9 cellular contexts compared by ENCODE assay signal in genomic region chr6:125792680-125793079, GRCh38. TPM values are rescaled to one million over a fixed set of nuclear protein-coding genes. Genes with fewer than 3 reads are reported as not detected.
DNase-seq lines count a peak whose midpoint lies in the region; ATAC-seq, FAIRE-seq and TF ChIP-seq lines count a peak whose summit lies in the region.
"Had no signal": no experiment of that assay in that cellular context is flagged by ENCODE, and none has a peak within 500 bp of the region (broad histone marks: within the 10 kb centered on the region; RNA-seq: fewer than 3 reads in every experiment).

No MANE protein-coding gene starts in this region.

- 0 out of 4 replicates have a peak, but pooled peaks of 1 of the 2 experiments have one; percentile 3 for TF ChIP-seq EP300 in SK-N-SH (IDR thresholded peaks at IDR 0.05; ENCODE audit: borderline replicate concordance in 1 of 2, low read depth in 1 of 2, low read length in 1 of 2)

- ATAC-seq in HG03571 (IDR thresholded peaks at IDR 0.05; ENCODE audit: unreplicated experiment), result no peak

- no peak for TF ChIP-seq CTCF in SK-N-SH (IDR thresholded peaks at IDR 0.05)
- TF ChIP-seq CTCF in endothelial cell of umbilical vein (IDR thresholded peaks at IDR 0.05; ENCODE audit: extremely low read depth in 1 of 2, insufficient read depth in 1 of 2, low read depth in 1 of 2, low read length in 2 of 2), result no peak
- TF ChIP-seq CTCF in retinal pigment epithelial cell (conservative IDR thresholded peaks at IDR 0.05; ENCODE audit: low read depth, low read length), result no peak

- H3F3A ChIP-seq in SK-N-SH (replicated peaks; ENCODE audit: insufficient read depth), result peaks cover 47% of the 10 kb centered on the region

- BruUV-seq in endothelial cell of umbilical vein (replicated peaks; lab: Mats Ljungman, UMichigan), result no TSS peak

- no peaks in the 10 kb centered on the region for H3K9me2 ChIP-seq in SK-N-SH

- no peak overlapping the region for H2AFZ ChIP-seq in SK-N-SH (ENCODE audit: low read depth)
- H2AFZ ChIP-seq in endothelial cell of umbilical vein (ENCODE audit: low read depth, low read length), result no peak overlapping the region

- H3K79me2 ChIP-seq in SK-N-SH (ENCODE audit: insufficient read depth) (peaks cover 55% of the 10 kb centered on the region), endothelial cell of umbilical vein (ENCODE audit: control insufficient read depth, insufficient read depth, low read length) (peaks cover 53% of the 10 kb centered on the region)

- DNase-seq in GM18507 (ENCODE audit: extremely low spot score, insufficient read length, low read depth), result no peak
- no peak for DNase-seq in SK-N-SH
- peak; percentile 86 for DNase-seq in endothelial cell of umbilical vein (ENCODE audit: low read depth, low spot score)
- no peak for DNase-seq in retinal pigment epithelial cell (ENCODE audit: low read depth)
- DNase-seq in NCI-H446 (lab: John Stamatoyannopoulos, UW), result no peak
- DNase-seq in NCI-H2171 (lab: John Stamatoyannopoulos, UW), result no peak
- DNase-seq: NCI-H2227 treated with DMSO at 0.1 percent for 48 hours, T-helper 9 cell had no signal

- peak overlapping the region; percentile 95 for H3K4me2 ChIP-seq in SK-N-SH
- peak overlapping the region; percentile 98 for H3K4me2 ChIP-seq in endothelial cell of umbilical vein (ENCODE audit: insufficient read depth, low read length)

- H3K9ac ChIP-seq in SK-N-SH (peak overlapping the region; percentile 86; the same call in 1 of the 2 replicates), endothelial cell of umbilical vein (replicated peaks; ENCODE audit: extremely low read depth, insufficient read depth, low read length) (peak overlapping the region; percentile 84)

- no peaks in the 10 kb centered on the region for H3K27me3 ChIP-seq in SK-N-SH (ENCODE audit: insufficient read depth)
- no peaks in the 10 kb centered on the region for H3K27me3 ChIP-seq in endothelial cell of umbilical vein (ENCODE audit: control insufficient read depth in 2 of 2, insufficient read depth in 2 of 2, low read length in 2 of 2)

- H3K9me1 ChIP-seq in endothelial cell of umbilical vein (replicated peaks; ENCODE audit: control insufficient read depth, extremely low read depth, insufficient read depth, low read length), result no peaks in the 10 kb centered on the region

- intact Hi-C loops in endothelial cell of umbilical vein (cut with micrococcal nuclease), result loop anchor here (5.0 kb wide), 3 partner anchors 45 to 115 kb away; no protein-coding TSS in a partner anchor

- dilution Hi-C loops in endothelial cell of umbilical vein (cut with MboI; ENCODE audit: extremely low pct_ligation_motif_present, low sequenced_read_pairs), result no loop called here

- CTCF ChIA-PET in SK-N-SH (lab: Yijun Ruan, JAX), result interaction anchor here (0.6 to 4.7 kb wide), 13 partner anchors 11 to 182 kb away, joined by 3 to 65 read pairs (median 10); partner anchors contain the start of gene HINT3
- CTCF ChIA-PET in endothelial cell of umbilical vein (lab: Charles Lee), result interaction anchor here (1.0 to 11.1 kb wide), 9 partner anchors 9 to 181 kb away, joined by 3 to 138 read pairs (median 38); partner anchors contain the start of gene HINT3

- H3K4me1 ChIP-seq in SK-N-SH (ENCODE audit: control insufficient read depth in 1 of 2, insufficient read depth in 2 of 2, low read depth in 1 of 2, low read length in 1 of 2), result peaks cover 39 to 44% of the 10 kb centered on the region in 2 experiments
- peaks cover 43% of the 10 kb centered on the region for H3K4me1 ChIP-seq in endothelial cell of umbilical vein (ENCODE audit: control insufficient read depth, extremely low read depth, insufficient read depth, low read length)

- TF ChIP-seq RAD21 in SK-N-SH (IDR thresholded peaks at IDR 0.05; ENCODE audit: low read length), result no peak

- H3K36me3 ChIP-seq in SK-N-SH (replicated peaks in 1 of 2; ENCODE audit: control insufficient read depth in 1 of 2, insufficient read depth in 2 of 2, low read length in 1 of 2) (peaks cover 7 to 10% of the 10 kb centered on the region in 2 experiments), endothelial cell of umbilical vein (ENCODE audit: control insufficient read depth in 2 of 2, extremely low read depth in 1 of 2, insufficient read depth in 2 of 2, low read length in 2 of 2) (no peaks in the 10 kb centered on the region)

- peak overlapping the region; percentile 86 to 97 for H3K27ac ChIP-seq in SK-N-SH (ENCODE audit: low read depth in 2 of 2, low read length in 1 of 2)
- H3K27ac ChIP-seq in endothelial cell of umbilical vein (ENCODE audit: insufficient read depth, low read depth, low read length), result peak overlapping the region; percentile 81

- peak overlapping the region; percentile 67 to 92; a peak in 3 of 4 replicates for H3K4me3 ChIP-seq in SK-N-SH (ENCODE audit: low read depth in 2 of 2, low read length in 1 of 2)
- H3K4me3 ChIP-seq in endothelial cell of umbilical vein (replicated peaks in 1 of 3; ENCODE audit: insufficient read depth in 1 of 3, low read depth in 1 of 3, low read length in 3 of 3), result peak overlapping the region in 2 of 3 experiments; percentile 87 to 96
- H3K4me3 ChIP-seq in retinal pigment epithelial cell (ENCODE audit: low read length), result peak overlapping the region; percentile 86

- TF ChIP-seq POLR2A in endothelial cell of umbilical vein (IDR thresholded peaks at IDR 0.05; ENCODE audit: low read depth, low read length), result no peak

- FAIRE-seq in GM18507 (lab: Jason Lieb, UNC), result peak; percentile 46
- no peak for FAIRE-seq in endothelial cell of umbilical vein (lab: Jason Lieb, UNC)

- POLR2A ChIA-PET in SK-N-SH (lab: Yijun Ruan, JAX) (interaction anchor here (4.0 kb wide), 1 partner anchor 164 kb away, joined by 44 read pairs; the partner anchor contains the start of gene HINT3), endothelial cell of umbilical vein (lab: Charles Lee) (no interaction called here)

- H4K20me1 ChIP-seq in SK-N-SH (ENCODE audit: insufficient read depth) (no peaks in the 10 kb centered on the region), endothelial cell of umbilical vein (replicated peaks; ENCODE audit: control insufficient read depth, extremely low read depth, insufficient read depth, low read length) (no peaks in the 10 kb centered on the region)

- H3K9me3 ChIP-seq in SK-N-SH (no peaks in the 10 kb centered on the region), endothelial cell of umbilical vein (replicated peaks; ENCODE audit: control insufficient read depth, insufficient read depth, low read length) (no peaks in the 10 kb centered on the region)

TF ChIP-seq in SK-N-SH, 30 proteins besides CTCF, POLR2A, EP300 and RAD21:
- TF ChIP-seq EZH2phosphoT487 (IDR thresholded peaks at IDR 0.05; ENCODE audit: borderline replicate concordance, low read depth), result no peak
- TF ChIP-seq GABPA (IDR thresholded peaks at IDR 0.05; ENCODE audit: low read depth), result no peak
- no peak for TF ChIP-seq FOXJ3 (CRISPR knock-in tag; IDR thresholded peaks at IDR 0.05)
- no peak for TF ChIP-seq SIN3A (IDR thresholded peaks at IDR 0.05; ENCODE audit: borderline replicate concordance, low read depth, low read length)
- TF ChIP-seq TCF12 (IDR thresholded peaks at IDR 0.05), result peak; percentile 33; the same call in 1 of the 2 replicates
- no peak for TF ChIP-seq CHD2 (IDR thresholded peaks at IDR 0.05; ENCODE audit: low read length, partially characterized antibody)
- no peak for TF ChIP-seq FOSL2 (IDR thresholded peaks at IDR 0.05; ENCODE audit: borderline replicate concordance, low read depth)
- TF ChIP-seq NRF1 (IDR thresholded peaks at IDR 0.05; ENCODE audit: low read depth, low read length), result no peak

TF ChIP-seq in endothelial cell of umbilical vein, 7 proteins besides CTCF, POLR2A, EP300 and RAD21:
- TF ChIP-seq JUN (IDR thresholded peaks at IDR 0.05; ENCODE audit: borderline replicate concordance, insufficient read depth, insufficient read length, low read depth), result peak; percentile 46
- TF ChIP-seq POLR2AphosphoS5 (IDR thresholded peaks at IDR 0.05; ENCODE audit: insufficient read depth, low read depth, low read length), result no peak

RNA-seq across cellular contexts. Expression of gene NCOA7, which starts 1.9 kb away (rescaled TPM):
- 16.3 and 19.6 TPM in 2 replicates for polyA plus RNA-seq in SK-N-SH (2012; rRNA removed)
- polyA plus RNA-seq in SK-N-SH (2012; cell fraction: cytosol; rRNA removed), result 14.9 and 19.5 TPM in 2 replicates
- polyA plus RNA-seq in SK-N-SH (2012; cell fraction: nucleus; rRNA removed), result 26.4 and 30.5 TPM in 2 replicates
- total RNA-seq in endothelial cell of umbilical vein, result 58.2 and 71.2 TPM in 2 replicates
- 20.3 and 27.7 TPM in 2 replicates for polyA plus RNA-seq in endothelial cell of umbilical vein
- 25.3 and 29.9 TPM in 2 replicates for polyA plus RNA-seq in endothelial cell of umbilical vein (2011; cell fraction: cytosol; rRNA removed)
- 57.9 and 62.1 TPM in 2 replicates for polyA plus RNA-seq in endothelial cell of umbilical vein (2011; cell fraction: nucleus; rRNA removed)
- polyA plus RNA-seq in endothelial cell of umbilical vein (2012), result 39.7 and 40.1 TPM in 2 replicates
- polyA minus RNA-seq in endothelial cell of umbilical vein, result 111 and 159 TPM in 2 replicates
- 52.8 TPM for polyA minus RNA-seq in endothelial cell of umbilical vein (2011; cell fraction: cytosol; rRNA and poly(A)+ RNA removed)
- polyA minus RNA-seq in endothelial cell of umbilical vein (2011; cell fraction: nucleus; rRNA and poly(A)+ RNA removed), result 62.9 and 65.0 TPM in 2 replicates

RNA-seq across cellular contexts. Expression of gene HEY2, which starts 43.2 kb away (rescaled TPM):
- polyA plus RNA-seq in SK-N-SH (2012; rRNA removed) (not detected in 2 replicates), endothelial cell of umbilical vein (0.03 and 0.07 TPM in 2 replicates)
- not detected in 2 replicates for polyA plus RNA-seq in SK-N-SH (2012; cell fraction: cytosol; rRNA removed)
- polyA plus RNA-seq in SK-N-SH (2012; cell fraction: nucleus; rRNA removed), result not detected in 2 replicates
- not detected in 2 replicates for total RNA-seq in endothelial cell of umbilical vein
- polyA plus RNA-seq in endothelial cell of umbilical vein (2011; cell fraction: cytosol; rRNA removed), result 0.03 TPM in 2 replicates
- polyA plus RNA-seq in endothelial cell of umbilical vein (2011; cell fraction: nucleus; rRNA removed), result 0.10 and 0.26 TPM in 2 replicates
- polyA plus RNA-seq in endothelial cell of umbilical vein (2012), result 0.74 and 0.92 TPM in 2 replicates
- polyA minus RNA-seq in endothelial cell of umbilical vein, result not detected in 2 replicates
- polyA minus RNA-seq in endothelial cell of umbilical vein (2011; cell fraction: cytosol; rRNA and poly(A)+ RNA removed), result not detected
- not detected in 2 replicates for polyA minus RNA-seq in endothelial cell of umbilical vein (2011; cell fraction: nucleus; rRNA and poly(A)+ RNA removed)
